In the genomic region with DNA sequence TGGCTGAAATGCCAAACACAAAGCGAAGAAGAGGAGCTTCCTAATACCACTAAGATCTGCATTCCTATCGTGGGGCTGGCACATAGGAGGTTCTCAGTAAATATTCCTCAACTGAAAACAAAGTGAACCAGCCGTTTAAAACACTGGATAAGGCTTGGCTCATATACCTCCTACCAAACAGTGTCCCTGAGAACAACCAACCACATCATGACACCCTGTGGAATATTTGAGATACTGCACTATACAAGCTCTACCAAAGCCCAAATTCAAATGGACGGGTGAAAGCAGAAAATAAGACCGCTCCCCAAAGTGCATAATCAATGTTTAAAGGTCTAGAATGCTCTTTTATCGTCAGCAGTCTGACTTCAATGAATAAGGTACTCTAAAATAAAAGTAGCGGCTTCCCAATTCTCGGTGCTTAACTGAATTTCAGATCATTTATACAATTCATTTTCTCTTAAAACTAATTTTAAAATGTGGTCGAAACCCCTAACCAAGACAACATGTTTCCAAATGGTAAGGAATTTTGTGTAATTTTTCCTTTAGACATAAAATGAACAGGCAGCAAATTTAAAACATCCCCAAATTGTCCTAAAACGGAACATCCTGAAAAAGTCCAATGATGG, we compare ENCODE assay signal across 9 cellular contexts.
DNase-seq lines count a peak whose midpoint lies in the region; ATAC-seq, FAIRE-seq and TF ChIP-seq lines count a peak whose summit lies in the region.
"Had no signal": no experiment of that assay in that cellular context is flagged by ENCODE, and none has a peak within 500 bp of the region (broad histone marks: within the 10 kb centered on the region; RNA-seq: fewer than 3 reads in every experiment).

No MANE protein-coding gene starts in this region.

- TF ChIP-seq POLR2A in prostate gland (IDR thresholded peaks at IDR 0.05): no peak

- no peaks in the 10 kb centered on the region for H3K9me2 ChIP-seq in PC-3 (replicated peaks; ENCODE audit: low read length)

- H3K4me2 ChIP-seq in PC-3 (ENCODE audit: low read length): no peak overlapping the region

- no peak for FAIRE-seq in GM19239 (lab: Jason Lieb, UNC)

- BruUV-seq in PC-3 (replicated peaks; lab: Mats Ljungman, UMichigan): no TSS peak

- 0 out of 2 replicates have a peak, but pooled peaks cover 4% of the 10 kb centered on the region for H3K9me3 ChIP-seq in PC-3 (ENCODE audit: low read length)
- no peaks in the 10 kb centered on the region for H3K9me3 ChIP-seq in prostate gland

- CTCF ChIA-PET in PC-3 (lab: Charles Lee): no interaction called here

- H3K27me3 Mint-ChIP-seq in CD14-positive monocyte (ENCODE audit: low read depth in 3 of 3): peaks cover 0 to 3% (median 2%) of the 10 kb centered on the region in 3 donors
- H3K27me3 Mint-ChIP-seq: CD4-positive, CD25-positive, alpha-beta regulatory T cell had no signal

- H3K27me3 ChIP-seq in PC-3 (ENCODE audit: low read length) (peaks cover 49% of the 10 kb centered on the region), prostate gland (replicated peaks; ENCODE audit: insufficient read depth) (no peaks in the 10 kb centered on the region)

- H3K27ac ChIP-seq in PC-3 (ENCODE audit: low read length): no peak overlapping the region
- no peak overlapping the region for H3K27ac ChIP-seq in prostate gland

- H3K4me1 ChIP-seq in PC-3 (ENCODE audit: insufficient read depth, low read length) (no peaks in the 10 kb centered on the region), prostate gland (replicated peaks) (no peaks in the 10 kb centered on the region)

- ATAC-seq in PC-3 (peak; percentile 98), HG02759 (IDR thresholded peaks at IDR 0.05; ENCODE audit: unreplicated experiment) (no peak)

- 43% methylated on average over 10 of the region's 10 CpGs for WGBS in prostate gland

- DNase-seq in NCI-H2029 treated with DMSO at 0.1 percent for 48 hours (lab: John Stamatoyannopoulos, UW): peak; percentile 13
- no peak for DNase-seq in NCI-H2029 (lab: John Stamatoyannopoulos, UW)
- peak; percentile 66 for DNase-seq in PC-3
- DNase-seq in fibroblast of mammary gland (ENCODE audit: low read depth): peak; percentile 45
- peak; percentile 10 for DNase-seq in prostate gland (ENCODE audit: low spot score)
- no peak for DNase-seq in CD14-positive monocyte (ENCODE audit: low spot score)
- DNase-seq in GM19239 (ENCODE audit: insufficient read length, low spot score): no peak
- DNase-seq: CD4-positive, CD25-positive, alpha-beta regulatory T cell had no signal

- no peak overlapping the region for H3K27ac Mint-ChIP-seq in CD14-positive monocyte
- H3K27ac Mint-ChIP-seq: CD4-positive, CD25-positive, alpha-beta regulatory T cell had no signal

- POLR2A ChIA-PET in PC-3 (lab: Charles Lee; ENCODE audit: unreplicated experiment): no interaction called here

- intact Hi-C loops in PC-3 (cut with micrococcal nuclease): loop anchor here (1.0 to 5.0 kb wide), 3 partner anchors 142 to 1190 kb away; no protein-coding TSS in a partner anchor
- intact Hi-C loops in prostate gland (cut with DNase I): loop anchor here (10.0 kb wide), 1 partner anchor 558 kb away; a partner anchor contains a TSS
- intact Hi-C loops in CD14-positive monocyte (cut with micrococcal nuclease): no loop called here

- no peak overlapping the region for H2AFZ ChIP-seq in PC-3 (ENCODE audit: low read length)

- H3K9me3 Mint-ChIP-seq in CD14-positive monocyte: peaks cover 0 to 4% (median 0%) of the 10 kb centered on the region in 7 donors

- TF ChIP-seq CTCF in PC-3 (conservative IDR thresholded peaks at IDR 0.05; ENCODE audit: low read depth, low read length) (peak; percentile 73), fibroblast of mammary gland (conservative IDR thresholded peaks at IDR 0.05; ENCODE audit: control insufficient read depth, insufficient read depth, low read depth, low read length) (peak; percentile 46), prostate gland (IDR thresholded peaks at IDR 0.05) (peak in 3 of 4 experiments; percentile 43 to 66 (median 49)), CD14-positive monocyte (IDR thresholded peaks at IDR 0.05) (no peak)

- no peaks in the 10 kb centered on the region for H3K79me2 ChIP-seq in PC-3 (ENCODE audit: low read length)

- H3K4me3 ChIP-seq in PC-3 (ENCODE audit: low read length) (no peak overlapping the region), fibroblast of mammary gland (ENCODE audit: control insufficient read depth, low read depth, low read length) (no peak overlapping the region), prostate gland (no peak overlapping the region)

- no peaks in the 10 kb centered on the region for H3K36me3 Mint-ChIP-seq in CD14-positive monocyte
- H3K36me3 Mint-ChIP-seq: CD4-positive, CD25-positive, alpha-beta regulatory T cell had no signal

- no peaks in the 10 kb centered on the region for H3F3A ChIP-seq in PC-3 (ENCODE audit: low read length, unreplicated experiment)

- no peaks in the 10 kb centered on the region for H4K20me1 ChIP-seq in PC-3 (ENCODE audit: low read length)

- no peaks in the 10 kb centered on the region for H3K36me3 ChIP-seq in PC-3 (ENCODE audit: low read depth, low read length)
- no peaks in the 10 kb centered on the region for H3K36me3 ChIP-seq in prostate gland

- no peaks in the 10 kb centered on the region for H3K4me1 Mint-ChIP-seq in CD14-positive monocyte
- H3K4me1 Mint-ChIP-seq: CD4-positive, CD25-positive, alpha-beta regulatory T cell had no signal

- H3K4me3 Mint-ChIP-seq in CD14-positive monocyte: no peak overlapping the region
- H3K4me3 Mint-ChIP-seq: CD4-positive, CD25-positive, alpha-beta regulatory T cell had no signal

- no peak overlapping the region for H3K9ac ChIP-seq in PC-3 (ENCODE audit: low read length)

Comparison
In these comparisons a context has a peak if more than half of its experiments do, and no peak if none do; other contexts are left out.
1. DNase-seq: peak in NCI-H2029 treated with DMSO at 0.1 percent for 48 hours (single experiment), PC-3 (single experiment), fibroblast of mammary gland (single experiment) and prostate gland (single experiment); none in NCI-H2029 (single experiment), CD14-positive monocyte (single experiment) and GM19239 (single experiment).
2. intact Hi-C loops: an anchor here in PC-3 (1.0 to 5.0 kb wide) and prostate gland (10.0 kb wide); none called in CD14-positive monocyte.